Comparison of ENCODE assay signal across 3 cellular contexts in the genomic region with DNA sequence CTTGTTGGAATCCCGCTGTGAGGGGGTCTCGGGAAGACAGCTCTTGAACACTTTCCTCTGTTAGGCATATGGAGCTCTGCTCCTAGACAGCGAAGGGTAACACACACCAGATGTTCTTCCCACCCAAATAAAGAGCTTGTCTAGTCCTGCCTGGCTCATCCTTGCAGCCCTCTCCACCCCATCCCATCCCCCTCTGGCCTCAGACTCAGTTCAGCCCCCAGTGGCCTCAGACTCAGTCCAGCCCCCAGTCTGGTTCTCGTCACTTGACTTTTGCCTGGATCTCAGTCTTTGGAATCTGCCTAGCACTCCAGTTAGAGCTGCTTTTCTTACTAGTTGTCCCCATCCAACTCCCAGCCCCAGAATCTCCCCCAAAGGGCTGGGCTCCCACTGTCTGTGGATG.
TF ChIP-seq lines count a peak whose summit lies in the region.

No MANE protein-coding gene starts in this region.

TF ChIP-seq in liver, 16 proteins besides CTCF, POLR2A, EP300 and RAD21:
- TF ChIP-seq NR2F2 (IDR thresholded peaks at IDR 0.05) (peak; percentile 10), HNF4G (IDR thresholded peaks at IDR 0.05) (no peak)

TF ChIP-seq in HepG2, 621 proteins besides CTCF, POLR2A, EP300 and RAD21 (continues in another document):
- TF ChIP-seq, protein P1, sequence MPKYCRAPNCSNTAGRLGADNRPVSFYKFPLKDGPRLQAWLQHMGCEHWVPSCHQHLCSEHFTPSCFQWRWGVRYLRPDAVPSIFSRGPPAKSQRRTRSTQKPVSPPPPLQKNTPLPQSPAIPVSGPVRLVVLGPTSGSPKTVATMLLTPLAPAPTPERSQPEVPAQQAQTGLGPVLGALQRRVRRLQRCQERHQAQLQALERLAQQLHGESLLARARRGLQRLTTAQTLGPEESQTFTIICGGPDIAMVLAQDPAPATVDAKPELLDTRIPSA (CRISPR knock-in tag; IDR thresholded peaks at IDR 0.05; ENCODE audit: borderline replicate concordance): no peak
- no peak for TF ChIP-seq ZNF501 (CRISPR knock-in tag; IDR thresholded peaks at IDR 0.05)
- TF ChIP-seq, protein P2, sequence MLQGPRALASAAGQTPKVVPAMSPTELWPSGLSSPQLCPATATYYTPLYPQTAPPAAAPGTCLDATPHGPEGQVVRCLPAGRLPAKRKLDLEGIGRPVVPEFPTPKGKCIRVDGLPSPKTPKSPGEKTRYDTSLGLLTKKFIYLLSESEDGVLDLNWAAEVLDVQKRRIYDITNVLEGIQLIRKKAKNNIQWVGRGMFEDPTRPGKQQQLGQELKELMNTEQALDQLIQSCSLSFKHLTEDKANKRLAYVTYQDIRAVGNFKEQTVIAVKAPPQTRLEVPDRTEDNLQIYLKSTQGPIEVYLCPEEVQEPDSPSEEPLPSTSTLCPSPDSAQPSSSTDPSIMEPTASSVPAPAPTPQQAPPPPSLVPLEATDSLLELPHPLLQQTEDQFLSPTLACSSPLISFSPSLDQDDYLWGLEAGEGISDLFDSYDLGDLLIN (CRISPR knock-in tag; IDR thresholded peaks at IDR 0.05; ENCODE audit: borderline replicate concordance): no peak
- TF ChIP-seq, protein P3, sequence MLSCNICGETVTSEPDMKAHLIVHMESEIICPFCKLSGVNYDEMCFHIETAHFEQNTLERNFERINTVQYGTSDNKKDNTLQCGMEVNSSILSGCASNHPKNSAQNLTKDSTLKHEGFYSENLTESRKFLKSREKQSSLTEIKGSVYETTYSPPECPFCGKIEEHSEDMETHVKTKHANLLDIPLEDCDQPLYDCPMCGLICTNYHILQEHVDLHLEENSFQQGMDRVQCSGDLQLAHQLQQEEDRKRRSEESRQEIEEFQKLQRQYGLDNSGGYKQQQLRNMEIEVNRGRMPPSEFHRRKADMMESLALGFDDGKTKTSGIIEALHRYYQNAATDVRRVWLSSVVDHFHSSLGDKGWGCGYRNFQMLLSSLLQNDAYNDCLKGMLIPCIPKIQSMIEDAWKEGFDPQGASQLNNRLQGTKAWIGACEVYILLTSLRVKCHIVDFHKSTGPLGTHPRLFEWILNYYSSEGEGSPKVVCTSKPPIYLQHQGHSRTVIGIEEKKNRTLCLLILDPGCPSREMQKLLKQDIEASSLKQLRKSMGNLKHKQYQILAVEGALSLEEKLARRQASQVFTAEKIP (CRISPR knock-in tag; IDR thresholded peaks at IDR 0.05; ENCODE audit: borderline replicate concordance): no peak
- TF ChIP-seq, protein P4, sequence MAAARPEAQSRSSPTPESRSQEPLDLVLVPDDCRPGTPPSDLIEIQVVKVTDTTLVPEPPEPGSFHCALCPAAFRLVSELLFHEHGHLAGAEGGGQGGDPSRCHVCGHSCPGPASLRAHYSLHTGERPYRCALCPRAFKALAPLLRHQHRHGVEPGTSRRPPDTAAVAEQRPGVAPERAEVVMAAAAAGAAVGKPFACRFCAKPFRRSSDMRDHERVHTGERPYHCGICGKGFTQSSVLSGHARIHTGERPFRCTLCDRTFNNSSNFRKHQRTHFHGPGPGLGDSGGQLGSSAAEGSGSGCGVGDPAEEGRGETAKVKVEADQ (CRISPR knock-in tag; IDR thresholded peaks at IDR 0.05; ENCODE audit: borderline replicate concordance): no peak
- no peak for TF ChIP-seq DMAP1 (CRISPR knock-in tag; IDR thresholded peaks at IDR 0.05)
- no peak for TF ChIP-seq ZNF333 (CRISPR knock-in tag; IDR thresholded peaks at IDR 0.05; ENCODE audit: borderline replicate concordance)
- TF ChIP-seq, protein P5, sequence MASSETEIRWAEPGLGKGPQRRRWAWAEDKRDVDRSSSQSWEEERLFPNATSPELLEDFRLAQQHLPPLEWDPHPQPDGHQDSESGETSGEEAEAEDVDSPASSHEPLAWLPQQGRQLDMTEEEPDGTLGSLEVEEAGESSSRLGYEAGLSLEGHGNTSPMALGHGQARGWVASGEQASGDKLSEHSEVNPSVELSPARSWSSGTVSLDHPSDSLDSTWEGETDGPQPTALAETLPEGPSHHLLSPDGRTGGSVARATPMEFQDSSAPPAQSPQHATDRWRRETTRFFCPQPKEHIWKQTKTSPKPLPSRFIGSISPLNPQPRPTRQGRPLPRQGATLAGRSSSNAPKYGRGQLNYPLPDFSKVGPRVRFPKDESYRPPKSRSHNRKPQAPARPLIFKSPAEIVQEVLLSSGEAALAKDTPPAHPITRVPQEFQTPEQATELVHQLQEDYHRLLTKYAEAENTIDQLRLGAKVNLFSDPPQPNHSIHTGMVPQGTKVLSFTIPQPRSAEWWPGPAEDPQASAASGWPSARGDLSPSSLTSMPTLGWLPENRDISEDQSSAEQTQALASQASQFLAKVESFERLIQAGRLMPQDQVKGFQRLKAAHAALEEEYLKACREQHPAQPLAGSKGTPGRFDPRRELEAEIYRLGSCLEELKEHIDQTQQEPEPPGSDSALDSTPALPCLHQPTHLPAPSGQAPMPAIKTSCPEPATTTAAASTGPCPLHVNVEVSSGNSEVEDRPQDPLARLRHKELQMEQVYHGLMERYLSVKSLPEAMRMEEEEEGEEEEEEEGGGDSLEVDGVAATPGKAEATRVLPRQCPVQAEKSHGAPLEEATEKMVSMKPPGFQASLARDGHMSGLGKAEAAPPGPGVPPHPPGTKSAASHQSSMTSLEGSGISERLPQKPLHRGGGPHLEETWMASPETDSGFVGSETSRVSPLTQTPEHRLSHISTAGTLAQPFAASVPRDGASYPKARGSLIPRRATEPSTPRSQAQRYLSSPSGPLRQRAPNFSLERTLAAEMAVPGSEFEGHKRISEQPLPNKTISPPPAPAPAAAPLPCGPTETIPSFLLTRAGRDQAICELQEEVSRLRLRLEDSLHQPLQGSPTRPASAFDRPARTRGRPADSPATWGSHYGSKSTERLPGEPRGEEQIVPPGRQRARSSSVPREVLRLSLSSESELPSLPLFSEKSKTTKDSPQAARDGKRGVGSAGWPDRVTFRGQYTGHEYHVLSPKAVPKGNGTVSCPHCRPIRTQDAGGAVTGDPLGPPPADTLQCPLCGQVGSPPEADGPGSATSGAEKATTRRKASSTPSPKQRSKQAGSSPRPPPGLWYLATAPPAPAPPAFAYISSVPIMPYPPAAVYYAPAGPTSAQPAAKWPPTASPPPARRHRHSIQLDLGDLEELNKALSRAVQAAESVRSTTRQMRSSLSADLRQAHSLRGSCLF (CRISPR knock-in tag; IDR thresholded peaks at IDR 0.05; ENCODE audit: borderline replicate concordance): no peak
- no peak for TF ChIP-seq RFX3 (CRISPR knock-in tag; IDR thresholded peaks at IDR 0.05)
- TF ChIP-seq TOE1 (CRISPR knock-in tag; IDR thresholded peaks at IDR 0.05): no peak
- no peak for TF ChIP-seq GPN1 (CRISPR knock-in tag; IDR thresholded peaks at IDR 0.05; ENCODE audit: borderline replicate concordance)
- no peak for TF ChIP-seq ESRRA (CRISPR knock-in tag; IDR thresholded peaks at IDR 0.05; ENCODE audit: low read depth)
- no peak for TF ChIP-seq HOXD1 (CRISPR knock-in tag; IDR thresholded peaks at IDR 0.05)

TF ChIP-seq in SK-N-SH treated with all-trans-retinoic acid at 6 μM for 48 hours, 23 proteins besides CTCF, POLR2A, EP300 and RAD21:
- TF ChIP-seq OSR1 (CRISPR knock-in tag; IDR thresholded peaks at IDR 0.05): no peak
- no peak for TF ChIP-seq ZFP3 (CRISPR knock-in tag; IDR thresholded peaks at IDR 0.05)
- no peak for TF ChIP-seq CSDC2 (CRISPR knock-in tag; IDR thresholded peaks at IDR 0.05)
- TF ChIP-seq ZNF565 (CRISPR knock-in tag; conservative IDR thresholded peaks at IDR 0.05; ENCODE audit: low read depth): no peak
- TF ChIP-seq, protein P6, sequence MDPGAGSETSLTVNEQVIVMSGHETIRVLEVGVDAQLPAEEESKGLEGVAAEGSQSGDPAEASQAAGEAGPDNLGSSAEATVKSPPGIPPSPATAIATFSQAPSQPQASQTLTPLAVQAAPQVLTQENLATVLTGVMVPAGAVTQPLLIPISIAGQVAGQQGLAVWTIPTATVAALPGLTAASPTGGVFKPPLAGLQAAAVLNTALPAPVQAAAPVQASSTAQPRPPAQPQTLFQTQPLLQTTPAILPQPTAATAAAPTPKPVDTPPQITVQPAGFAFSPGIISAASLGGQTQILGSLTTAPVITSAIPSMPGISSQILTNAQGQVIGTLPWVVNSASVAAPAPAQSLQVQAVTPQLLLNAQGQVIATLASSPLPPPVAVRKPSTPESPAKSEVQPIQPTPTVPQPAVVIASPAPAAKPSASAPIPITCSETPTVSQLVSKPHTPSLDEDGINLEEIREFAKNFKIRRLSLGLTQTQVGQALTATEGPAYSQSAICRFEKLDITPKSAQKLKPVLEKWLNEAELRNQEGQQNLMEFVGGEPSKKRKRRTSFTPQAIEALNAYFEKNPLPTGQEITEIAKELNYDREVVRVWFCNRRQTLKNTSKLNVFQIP (CRISPR knock-in tag; IDR thresholded peaks at IDR 0.05; ENCODE audit: borderline replicate concordance, low read depth): no peak
- TF ChIP-seq SNAI2 (CRISPR knock-in tag; IDR thresholded peaks at IDR 0.05): no peak
- TF ChIP-seq ARNTL (CRISPR knock-in tag; IDR thresholded peaks at IDR 0.05; ENCODE audit: borderline replicate concordance, low read depth): no peak
- no peak for TF ChIP-seq TOX (CRISPR knock-in tag; IDR thresholded peaks at IDR 0.05; ENCODE audit: borderline replicate concordance)
